Comparison of ENCODE assay signal across 22 cellular contexts in genomic region chr19:938233-938923, GRCh38. TPM values are rescaled to one million over a fixed set of nuclear protein-coding genes. Genes with fewer than 3 reads are reported as not detected.
DNase-seq lines count a peak whose midpoint lies in the region; ATAC-seq, FAIRE-seq and TF ChIP-seq lines count a peak whose summit lies in the region.
"Had no signal": no experiment of that assay in that cellular context is flagged by ENCODE, and none has a peak within 500 bp of the region (broad histone marks: within the 10 kb centered on the region; RNA-seq: fewer than 3 reads in every experiment).

No MANE protein-coding gene starts in this region.

- no peak overlapping the region for H3K14ac ChIP-seq in IMR-90 (replicated peaks; ENCODE audit: low read depth, low read length)

- H3K27ac Mint-ChIP-seq in endothelial cell (ENCODE audit: unreplicated experiment) (no peak overlapping the region), neural progenitor cell (no peak overlapping the region)
- H3K27ac Mint-ChIP-seq: activated naive CD4-positive, alpha-beta T cell treated with anti-CD3 and anti-CD28 coated beads for 36 hours; activated T-cell treated with anti-CD3 and anti-CD28 coated beads, Interleukin-2, amount 50 U/mL, for 24 hours had no signal

- no peak overlapping the region for H3K4me3 ChIP-seq in IMR-90 (ENCODE audit: insufficient read depth, low read depth, low read length)
- no peak overlapping the region for H3K4me3 ChIP-seq in neural progenitor cell
- H3K4me3 ChIP-seq: upper lobe of right lung had no signal

- H3K36me3 ChIP-seq in IMR-90 (ENCODE audit: control insufficient read depth, insufficient read depth, low read length) (peaks cover 52% of the 10 kb centered on the region), neural progenitor cell (no peaks in the 10 kb centered on the region)
- H3K36me3 ChIP-seq: upper lobe of right lung had no signal

- H3K4ac ChIP-seq in IMR-90 (ENCODE audit: low read depth, low read length): no peak overlapping the region

- 88% methylated on average over 6 of the region's 23 CpGs; no CpG with 5 or more reads in 1 of the 2 experiments for WGBS in IMR-90 (ENCODE audit: extremely low coverage in 2 of 2, insufficient read length in 1 of 2), 2 experiments

- ATAC-seq in IMR-90 (ENCODE audit: low read depth): no peak
- ATAC-seq in GM21737 (IDR thresholded peaks at IDR 0.05; ENCODE audit: unreplicated experiment): no peak
- ATAC-seq in GM19328 (IDR thresholded peaks at IDR 0.05; ENCODE audit: unreplicated experiment): no peak
- ATAC-seq: upper lobe of right lung had no signal

- H4K5ac ChIP-seq in IMR-90 (ENCODE audit: low read depth, low read length): no peak overlapping the region

- no peak overlapping the region for H2AK5ac ChIP-seq in IMR-90 (ENCODE audit: low read depth, low read length)

- no TSS peak for BruUV-seq in IMR-90 (replicated peaks; lab: Mats Ljungman, UMichigan)

- TF ChIP-seq RAD21 in IMR-90 (IDR thresholded peaks at IDR 0.05; ENCODE audit: low read length): no peak

- POLR2A ChIA-PET in IMR-90 (lab: Charles Lee; ENCODE audit: unreplicated experiment): interaction anchor here (0.6 kb wide), 1 partner anchor 50 kb away, joined by 21 read pairs; no protein-coding TSS in a partner anchor

- peaks cover 69% of the 10 kb centered on the region for H4K20me1 ChIP-seq in IMR-90 (ENCODE audit: insufficient read depth, low read length)
- H4K20me1 ChIP-seq in neural progenitor cell (ENCODE audit: low read depth): peaks cover 94% of the 10 kb centered on the region

- no peak overlapping the region for H3K18ac ChIP-seq in IMR-90 (ENCODE audit: low read depth, low read length)

- TF ChIP-seq CTCF in IMR-90 (conservative IDR thresholded peaks at IDR 0.05; ENCODE audit: low read depth, low read length) (no peak), endothelial cell (IDR thresholded peaks at IDR 0.05; ENCODE audit: unreplicated experiment) (no peak), neural progenitor cell (IDR thresholded peaks at IDR 0.05) (no peak)

- no peak overlapping the region for H4K91ac ChIP-seq in IMR-90 (ENCODE audit: insufficient read depth, low read depth, low read length)

- no peaks in the 10 kb centered on the region for H3K9me3 ChIP-seq in IMR-90 (ENCODE audit: control insufficient read depth, insufficient read depth, low read length)
- no peaks in the 10 kb centered on the region for H3K9me3 ChIP-seq in neural progenitor cell (ENCODE audit: low read depth)
- H3K9me3 ChIP-seq: upper lobe of right lung had no signal

- H3K9me3 Mint-ChIP-seq in endothelial cell (ENCODE audit: unreplicated experiment) (no peaks in the 10 kb centered on the region), neural progenitor cell (no peaks in the 10 kb centered on the region)
- H3K9me3 Mint-ChIP-seq: activated naive CD4-positive, alpha-beta T cell treated with anti-CD3 and anti-CD28 coated beads for 36 hours; activated T-cell treated with anti-CD3 and anti-CD28 coated beads, Interleukin-2, amount 50 U/mL, for 24 hours had no signal

- intact Hi-C loops in IMR-90 (cut with micrococcal nuclease): no loop called here

- no peak for DNase-seq in IMR-90
- no peak for DNase-seq in endothelial cell (ENCODE audit: low spot score)
- no peak for DNase-seq in neural progenitor cell (ENCODE audit: low spot score)
- DNase-seq in frontal cortex (ENCODE audit: low spot score in 2 of 2): no peak
- DNase-seq: activated CD4-positive, CD25-positive, alpha-beta regulatory T cell treated with anti-CD3 and anti-CD28 coated beads, Interleukin-2, amount 50 U/mL, for 72 hours; activated naive CD4-positive, alpha-beta T cell treated with anti-CD3 and anti-CD28 coated beads for 36 hours; activated T-cell treated with anti-CD3 and anti-CD28 coated beads, Interleukin-2, amount 50 U/mL, for 24 hours; anterior cingulate cortex; central memory CD4-positive, alpha-beta T cell; DMS79; foreskin melanocyte; Karpas-422; mesendoderm; NCI-H1694 treated with DMSO at 0.1 percent for 48 hours; NCI-H2227 treated with DMSO at 0.1 percent for 48 hours; Right ventricle myocardium superior; stimulated activated CD4-positive, alpha-beta T cell treated with anti-CD3 and anti-CD28 coated beads, Interleukin-4, amount 100 ng/mL, for 24 hours; upper lobe of right lung had no signal

- H3F3A ChIP-seq in neural progenitor cell (ENCODE audit: low read depth): no peaks in the 10 kb centered on the region

- dilution Hi-C loops in IMR-90 (cut with HindIII; ENCODE audit: low sequenced_read_pairs, unreplicated experiment): no loop called here

- peaks cover 8% of the 10 kb centered on the region for H3K4me1 Mint-ChIP-seq in endothelial cell (ENCODE audit: unreplicated experiment)
- peaks cover 18% of the 10 kb centered on the region for H3K4me1 Mint-ChIP-seq in neural progenitor cell

- in situ Hi-C loops in IMR-90 (cut with MboI; ENCODE audit: low sequenced_read_pairs): no loop called here

- no peak overlapping the region for H2BK20ac ChIP-seq in IMR-90 (ENCODE audit: low read depth, low read length)

- H2BK5ac ChIP-seq in IMR-90 (ENCODE audit: low read depth, low read length, poor library complexity, severe bottlenecking): no peak overlapping the region

- H3K36me3 Mint-ChIP-seq in endothelial cell (ENCODE audit: low read depth, unreplicated experiment) (peaks cover 24% of the 10 kb centered on the region), neural progenitor cell (peaks cover 26% of the 10 kb centered on the region)

- no peak overlapping the region for H2BK15ac ChIP-seq in IMR-90 (ENCODE audit: low read depth, low read length)

- H3K27me3 ChIP-seq in IMR-90 (ENCODE audit: control insufficient read depth, insufficient read depth, low read length) (no peaks in the 10 kb centered on the region), neural progenitor cell (no peaks in the 10 kb centered on the region)
- H3K27me3 ChIP-seq: upper lobe of right lung had no signal

- H3K27ac ChIP-seq in IMR-90 (ENCODE audit: insufficient read depth, low read length) (no peak overlapping the region), neural progenitor cell (no peak overlapping the region)
- H3K27ac ChIP-seq: upper lobe of right lung had no signal

- no peak for TF ChIP-seq POLR2A in IMR-90 (IDR thresholded peaks at IDR 0.05; ENCODE audit: low read depth, low read length)

- CTCF ChIA-PET in IMR-90 (lab: Yijun Ruan, JAX): interaction anchor here (0.6 kb wide), 1 partner anchor 45 kb away, joined by 4 read pairs; no protein-coding TSS in a partner anchor

- H2AFZ ChIP-seq in IMR-90 (replicated peaks; ENCODE audit: low read length, poor library complexity): no peak overlapping the region
- no peak overlapping the region for H2AFZ ChIP-seq in neural progenitor cell (replicated peaks)

- H2AK9ac ChIP-seq in IMR-90 (replicated peaks; ENCODE audit: low read depth, low read length, poor library complexity): peak overlapping the region; percentile 51

- H3K79me2 ChIP-seq in neural progenitor cell (ENCODE audit: low read depth): peaks cover 97% of the 10 kb centered on the region

- no peak overlapping the region for H3K56ac ChIP-seq in IMR-90 (ENCODE audit: extremely low read depth, insufficient read depth, low read length)

- H3K4me1 ChIP-seq in IMR-90 (ENCODE audit: control insufficient read depth, insufficient read depth, low read length) (peaks cover 25% of the 10 kb centered on the region), neural progenitor cell (peaks cover 1% of the 10 kb centered on the region)

- H3K4me2 ChIP-seq in IMR-90 (ENCODE audit: low read depth, low read length) (no peak overlapping the region), neural progenitor cell (no peak overlapping the region)

- H3K23ac ChIP-seq in IMR-90 (ENCODE audit: low read depth, low read length): no peak overlapping the region

- H3K9me1 ChIP-seq in IMR-90 (ENCODE audit: insufficient read depth, low read length): peaks cover 17% of the 10 kb centered on the region

- no peak overlapping the region for H4K8ac ChIP-seq in IMR-90 (ENCODE audit: low read depth in 2 of 2, low read length in 2 of 2)

- peak overlapping the region; percentile 62 for H3K4me3 Mint-ChIP-seq in endothelial cell (ENCODE audit: unreplicated experiment)
- peak overlapping the region; percentile 17 for H3K4me3 Mint-ChIP-seq in neural progenitor cell
- H3K4me3 Mint-ChIP-seq: activated naive CD4-positive, alpha-beta T cell treated with anti-CD3 and anti-CD28 coated beads for 36 hours; activated T-cell treated with anti-CD3 and anti-CD28 coated beads, Interleukin-2, amount 50 U/mL, for 24 hours had no signal

- no peak for FAIRE-seq in frontal cortex (lab: Jason Lieb, UNC)
- FAIRE-seq: H54 had no signal

- peaks cover 28 to 74% of the 10 kb centered on the region in 2 experiments for H3K79me1 ChIP-seq in IMR-90 (ENCODE audit: low read depth in 1 of 2, low read length in 2 of 2)

- H2BK120ac ChIP-seq in IMR-90 (ENCODE audit: low read depth, low read length): no peak overlapping the region

- H3K9ac ChIP-seq in IMR-90 (ENCODE audit: low read depth, low read length) (no peak overlapping the region), neural progenitor cell (no peak overlapping the region)

- peaks cover 6% of the 10 kb centered on the region for H3K27me3 Mint-ChIP-seq in endothelial cell (ENCODE audit: unreplicated experiment)
- peaks cover 10% of the 10 kb centered on the region for H3K27me3 Mint-ChIP-seq in neural progenitor cell (ENCODE audit: insufficient read depth, low read depth)
- H3K27me3 Mint-ChIP-seq: activated T-cell treated with anti-CD3 and anti-CD28 coated beads, Interleukin-2, amount 50 U/mL, for 24 hours had no signal

RNA-seq across cellular contexts. Expression of gene ARID3A, which starts 12.5 kb away (rescaled TPM):
- total RNA-seq in IMR-90 (2012; rRNA removed): 16.0 and 16.7 TPM in 2 replicates
- 23.1 and 29.4 TPM in 2 replicates for polyA plus RNA-seq in IMR-90 (2012; rRNA removed)
- 11.4 and 20.8 TPM in 2 replicates for polyA plus RNA-seq in IMR-90 (2012; cell fraction: cytosol; rRNA removed)
- polyA plus RNA-seq in IMR-90 (2012; cell fraction: nucleus; rRNA removed; ENCODE audit: low replicate concordance): 47.6 and 91.2 TPM in 2 replicates
- 108 TPM for total RNA-seq in endothelial cell (ENCODE audit: unreplicated experiment)
- 25.5 and 68.7 TPM in 2 replicates for total RNA-seq in neural progenitor cell (ENCODE audit: low replicate concordance)
- total RNA-seq in frontal cortex: 2.4 TPM

RNA-seq across cellular contexts. Expression of gene KISS1R, which starts 21.2 kb away (rescaled TPM):
- total RNA-seq in IMR-90 (2012; rRNA removed) (not detected in 2 replicates), endothelial cell (ENCODE audit: unreplicated experiment) (not detected), neural progenitor cell (ENCODE audit: low replicate concordance) (0.77 TPM in 1 of 2 replicates, not detected in the other), frontal cortex (0.41 TPM)
- polyA plus RNA-seq in IMR-90 (2012; rRNA removed): not detected in 2 replicates
- polyA plus RNA-seq in IMR-90 (2012; cell fraction: cytosol; rRNA removed): 0.02 and 0.09 TPM in 2 replicates
- 0.13 TPM in 1 of 2 replicates, not detected in the other for polyA plus RNA-seq in IMR-90 (2012; cell fraction: nucleus; rRNA removed; ENCODE audit: low replicate concordance)
- total RNA-seq: Right ventricle myocardium superior, upper lobe of right lung had no signal

RNA-seq across cellular contexts. Expression of gene R3HDM4, which starts 25.4 kb away (rescaled TPM):
- total RNA-seq in IMR-90 (2012; rRNA removed): 8.9 and 9.0 TPM in 2 replicates
- polyA plus RNA-seq in IMR-90 (2012; rRNA removed): 51.5 and 52.5 TPM in 2 replicates
- 36.9 and 69.3 TPM in 2 replicates for polyA plus RNA-seq in IMR-90 (2012; cell fraction: cytosol; rRNA removed)
- 60.4 and 87.8 TPM in 2 replicates for polyA plus RNA-seq in IMR-90 (2012; cell fraction: nucleus; rRNA removed; ENCODE audit: low replicate concordance)
- total RNA-seq in endothelial cell (ENCODE audit: unreplicated experiment): 40.6 TPM
- total RNA-seq in neural progenitor cell (ENCODE audit: low replicate concordance): 22.7 and 58.2 TPM in 2 replicates
- 26.5 TPM for total RNA-seq in frontal cortex

RNA-seq across cellular contexts. Expression of gene RNU6-9, which starts 45.1 kb away (rescaled TPM):
- total RNA-seq in IMR-90 (2012; rRNA removed) (not detected in 2 replicates), endothelial cell (ENCODE audit: unreplicated experiment) (not detected), neural progenitor cell (ENCODE audit: low replicate concordance) (not detected in 2 replicates), frontal cortex (not detected)
- not detected in 2 replicates for polyA plus RNA-seq in IMR-90 (2012; rRNA removed)
- not detected in 2 replicates for polyA plus RNA-seq in IMR-90 (2012; cell fraction: cytosol; rRNA removed)
- not detected in 2 replicates for polyA plus RNA-seq in IMR-90 (2012; cell fraction: nucleus; rRNA removed; ENCODE audit: low replicate concordance)
- total RNA-seq: activated naive CD4-positive, alpha-beta T cell treated with anti-CD3 and anti-CD28 coated beads for 36 hours; Right ventricle myocardium superior; upper lobe of right lung had no signal
- polyA plus RNA-seq: esophagus had no signal

RNA-seq across cellular contexts. Expression of gene MED16, which starts 45.4 kb away (rescaled TPM):
- total RNA-seq in IMR-90 (2012; rRNA removed) (8.1 and 15.3 TPM in 2 replicates), endothelial cell (ENCODE audit: unreplicated experiment) (66.5 TPM), neural progenitor cell (ENCODE audit: low replicate concordance) (14.4 and 46.9 TPM in 2 replicates), frontal cortex (15.9 TPM)
- polyA plus RNA-seq in IMR-90 (2012; rRNA removed): 40.2 and 49.0 TPM in 2 replicates
- 38.6 and 59.2 TPM in 2 replicates for polyA plus RNA-seq in IMR-90 (2012; cell fraction: cytosol; rRNA removed)
- polyA plus RNA-seq in IMR-90 (2012; cell fraction: nucleus; rRNA removed; ENCODE audit: low replicate concordance): 38.3 and 110 TPM in 2 replicates
